1 cellular context compared by ENCODE assay signal in genomic region chr4:39996811-39997210, GRCh38.
TF ChIP-seq lines count a peak whose summit lies in the region.

No MANE protein-coding gene starts in this region.

TF ChIP-seq in GM23338, 12 proteins besides CTCF, POLR2A, EP300 and RAD21 (continued from another document):
- no peak for TF ChIP-seq REST (IDR thresholded peaks at IDR 0.05; ENCODE audit: unreplicated experiment)
- no peak for TF ChIP-seq ETS1 (IDR thresholded peaks at IDR 0.05)
- TF ChIP-seq EZH2 (IDR thresholded peaks at IDR 0.05; ENCODE audit: low read depth, unreplicated experiment), result no peak
